Comparison of ENCODE assay signal across 3 cellular contexts in the genomic region with DNA sequence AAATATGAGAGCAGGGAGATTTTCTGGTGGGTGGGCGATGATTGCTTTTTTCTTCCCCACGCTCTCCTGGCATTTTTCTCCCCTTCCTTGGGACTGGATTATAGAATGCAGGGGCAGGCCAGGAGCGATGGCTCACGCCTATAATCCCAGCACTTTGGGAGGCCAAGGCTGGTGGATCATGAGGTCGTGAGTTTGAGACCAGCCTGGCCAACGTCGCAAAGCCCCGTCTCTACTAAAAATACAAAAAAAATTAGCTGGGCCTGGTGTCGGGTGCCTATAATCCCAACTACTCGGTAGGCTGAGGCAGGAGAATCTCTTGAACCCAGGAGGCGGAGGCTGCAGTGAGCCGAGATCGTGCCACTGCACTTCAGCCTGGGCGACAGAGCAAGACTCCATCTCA. TPM values are rescaled to one million over a fixed set of nuclear protein-coding genes. Genes with fewer than 3 reads are reported as not detected.
"Had no signal": no experiment of that assay in that cellular context is flagged by ENCODE, and none has a peak within 500 bp of the region (broad histone marks: within the 10 kb centered on the region; RNA-seq: fewer than 3 reads in every experiment).

No MANE protein-coding gene starts in this region.

RNA-seq across cellular contexts. Expression of a gene that starts 56.0 kb away (rescaled TPM):
- total RNA-seq: aorta, astrocyte, body of pancreas had no signal
